ENCODE assay signal across 3 cellular contexts in the genomic region with DNA sequence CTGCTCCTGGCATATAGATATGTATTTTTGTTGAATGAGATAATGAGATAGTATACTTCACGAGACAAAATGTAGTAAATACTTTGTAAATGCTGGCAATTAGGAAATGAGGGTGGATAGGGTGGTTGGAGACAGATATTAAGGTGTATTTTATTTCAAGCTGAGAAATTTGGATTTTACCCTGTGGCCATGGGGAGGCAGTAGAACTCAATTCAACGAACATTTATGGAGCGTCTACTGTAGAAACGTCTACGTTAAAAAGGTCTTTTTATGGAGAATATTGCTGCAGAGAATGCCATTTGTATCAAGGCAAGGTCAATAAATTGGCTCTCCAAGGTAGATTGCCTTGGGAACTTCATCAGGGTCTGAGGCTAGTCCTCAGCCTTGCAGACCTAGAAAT.
TF ChIP-seq lines count a peak whose summit lies in the region.

No MANE protein-coding gene starts in this region.

TF ChIP-seq in IMR-90, 13 proteins besides CTCF, POLR2A, EP300 and RAD21:
- TF ChIP-seq, protein P1, sequence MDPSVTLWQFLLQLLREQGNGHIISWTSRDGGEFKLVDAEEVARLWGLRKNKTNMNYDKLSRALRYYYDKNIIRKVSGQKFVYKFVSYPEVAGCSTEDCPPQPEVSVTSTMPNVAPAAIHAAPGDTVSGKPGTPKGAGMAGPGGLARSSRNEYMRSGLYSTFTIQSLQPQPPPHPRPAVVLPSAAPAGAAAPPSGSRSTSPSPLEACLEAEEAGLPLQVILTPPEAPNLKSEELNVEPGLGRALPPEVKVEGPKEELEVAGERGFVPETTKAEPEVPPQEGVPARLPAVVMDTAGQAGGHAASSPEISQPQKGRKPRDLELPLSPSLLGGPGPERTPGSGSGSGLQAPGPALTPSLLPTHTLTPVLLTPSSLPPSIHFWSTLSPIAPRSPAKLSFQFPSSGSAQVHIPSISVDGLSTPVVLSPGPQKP (IDR thresholded peaks at IDR 0.05; ENCODE audit: borderline replicate concordance, low read depth, low read length), result no peak
- TF ChIP-seq SMC3 (IDR thresholded peaks at IDR 0.05; ENCODE audit: low read depth, low read length), result peak; percentile 11; the same call in 1 of the 2 replicates

TF ChIP-seq in GM12878, 131 proteins besides CTCF, POLR2A, EP300 and RAD21:
- TF ChIP-seq RUNX3 (IDR thresholded peaks at IDR 0.05; ENCODE audit: low read length) (no peak), IRF4 (IDR thresholded peaks at IDR 0.05; ENCODE audit: low read depth, low read length) (no peak), CBX5 (IDR thresholded peaks at IDR 0.05; ENCODE audit: low read depth) (no peak), PML (IDR thresholded peaks at IDR 0.05; ENCODE audit: low read length) (no peak), CREB1 (IDR thresholded peaks at IDR 0.05; ENCODE audit: low read depth) (no peak), NBN (IDR thresholded peaks at IDR 0.05) (no peak), KAT2A (conservative IDR thresholded peaks at IDR 0.05; ENCODE audit: control insufficient read depth, low read depth, low read length) (no peak), TCF3 (IDR thresholded peaks at IDR 0.05; ENCODE audit: borderline replicate concordance, insufficient read depth, low read depth, low read length) (no peak), TBL1XR1 (IDR thresholded peaks at IDR 0.05; ENCODE audit: low read depth, low read length) (no peak), SREBF1 (IDR thresholded peaks at IDR 0.05; ENCODE audit: low read length) (no peak)
- TF ChIP-seq, protein P2, sequence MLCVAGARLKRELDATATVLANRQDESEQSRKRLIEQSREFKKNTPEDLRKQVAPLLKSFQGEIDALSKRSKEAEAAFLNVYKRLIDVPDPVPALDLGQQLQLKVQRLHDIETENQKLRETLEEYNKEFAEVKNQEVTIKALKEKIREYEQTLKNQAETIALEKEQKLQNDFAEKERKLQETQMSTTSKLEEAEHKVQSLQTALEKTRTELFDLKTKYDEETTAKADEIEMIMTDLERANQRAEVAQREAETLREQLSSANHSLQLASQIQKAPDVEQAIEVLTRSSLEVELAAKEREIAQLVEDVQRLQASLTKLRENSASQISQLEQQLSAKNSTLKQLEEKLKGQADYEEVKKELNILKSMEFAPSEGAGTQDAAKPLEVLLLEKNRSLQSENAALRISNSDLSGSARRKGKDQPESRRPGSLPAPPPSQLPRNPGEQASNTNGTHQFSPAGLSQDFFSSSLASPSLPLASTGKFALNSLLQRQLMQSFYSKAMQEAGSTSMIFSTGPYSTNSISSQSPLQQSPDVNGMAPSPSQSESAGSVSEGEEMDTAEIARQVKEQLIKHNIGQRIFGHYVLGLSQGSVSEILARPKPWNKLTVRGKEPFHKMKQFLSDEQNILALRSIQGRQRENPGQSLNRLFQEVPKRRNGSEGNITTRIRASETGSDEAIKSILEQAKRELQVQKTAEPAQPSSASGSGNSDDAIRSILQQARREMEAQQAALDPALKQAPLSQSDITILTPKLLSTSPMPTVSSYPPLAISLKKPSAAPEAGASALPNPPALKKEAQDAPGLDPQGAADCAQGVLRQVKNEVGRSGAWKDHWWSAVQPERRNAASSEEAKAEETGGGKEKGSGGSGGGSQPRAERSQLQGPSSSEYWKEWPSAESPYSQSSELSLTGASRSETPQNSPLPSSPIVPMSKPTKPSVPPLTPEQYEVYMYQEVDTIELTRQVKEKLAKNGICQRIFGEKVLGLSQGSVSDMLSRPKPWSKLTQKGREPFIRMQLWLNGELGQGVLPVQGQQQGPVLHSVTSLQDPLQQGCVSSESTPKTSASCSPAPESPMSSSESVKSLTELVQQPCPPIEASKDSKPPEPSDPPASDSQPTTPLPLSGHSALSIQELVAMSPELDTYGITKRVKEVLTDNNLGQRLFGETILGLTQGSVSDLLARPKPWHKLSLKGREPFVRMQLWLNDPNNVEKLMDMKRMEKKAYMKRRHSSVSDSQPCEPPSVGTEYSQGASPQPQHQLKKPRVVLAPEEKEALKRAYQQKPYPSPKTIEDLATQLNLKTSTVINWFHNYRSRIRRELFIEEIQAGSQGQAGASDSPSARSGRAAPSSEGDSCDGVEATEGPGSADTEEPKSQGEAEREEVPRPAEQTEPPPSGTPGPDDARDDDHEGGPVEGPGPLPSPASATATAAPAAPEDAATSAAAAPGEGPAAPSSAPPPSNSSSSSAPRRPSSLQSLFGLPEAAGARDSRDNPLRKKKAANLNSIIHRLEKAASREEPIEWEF (IDR thresholded peaks at IDR 0.05; ENCODE audit: insufficient replicate concordance, low read depth, low read length), result no peak
- TF ChIP-seq, protein P1 (IDR thresholded peaks at IDR 0.05; ENCODE audit: low read depth, low read length), result no peak

TF ChIP-seq in HepG2, 621 proteins besides CTCF, POLR2A, EP300 and RAD21:
- TF ChIP-seq NONO (IDR thresholded peaks at IDR 0.05) (no peak), NONO (CRISPR knock-in tag; conservative IDR thresholded peaks at IDR 0.05) (no peak), STAG1 (CRISPR knock-in tag; IDR thresholded peaks at IDR 0.05) (peak; percentile 56), ZNF816 (CRISPR knock-in tag; IDR thresholded peaks at IDR 0.05; ENCODE audit: borderline replicate concordance) (no peak), U2AF1 (optimal IDR thresholded peaks at IDR 0.05; ENCODE audit: low read depth, low read length) (no peak), NFE2 (CRISPR knock-in tag; IDR thresholded peaks at IDR 0.05) (no peak), ZIK1 (CRISPR knock-in tag; IDR thresholded peaks at IDR 0.05; ENCODE audit: borderline replicate concordance, low read depth) (no peak), ZNF564 (CRISPR knock-in tag; IDR thresholded peaks at IDR 0.05) (no peak), SMC3 (IDR thresholded peaks at IDR 0.05; ENCODE audit: low read length) (peak; percentile 21; the same call in 1 of the 2 replicates)
- TF ChIP-seq, protein P3, sequence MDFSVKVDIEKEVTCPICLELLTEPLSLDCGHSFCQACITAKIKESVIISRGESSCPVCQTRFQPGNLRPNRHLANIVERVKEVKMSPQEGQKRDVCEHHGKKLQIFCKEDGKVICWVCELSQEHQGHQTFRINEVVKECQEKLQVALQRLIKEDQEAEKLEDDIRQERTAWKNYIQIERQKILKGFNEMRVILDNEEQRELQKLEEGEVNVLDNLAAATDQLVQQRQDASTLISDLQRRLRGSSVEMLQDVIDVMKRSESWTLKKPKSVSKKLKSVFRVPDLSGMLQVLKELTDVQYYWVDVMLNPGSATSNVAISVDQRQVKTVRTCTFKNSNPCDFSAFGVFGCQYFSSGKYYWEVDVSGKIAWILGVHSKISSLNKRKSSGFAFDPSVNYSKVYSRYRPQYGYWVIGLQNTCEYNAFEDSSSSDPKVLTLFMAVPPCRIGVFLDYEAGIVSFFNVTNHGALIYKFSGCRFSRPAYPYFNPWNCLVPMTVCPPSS (IDR thresholded peaks at IDR 0.05), result no peak
- TF ChIP-seq, protein P4, sequence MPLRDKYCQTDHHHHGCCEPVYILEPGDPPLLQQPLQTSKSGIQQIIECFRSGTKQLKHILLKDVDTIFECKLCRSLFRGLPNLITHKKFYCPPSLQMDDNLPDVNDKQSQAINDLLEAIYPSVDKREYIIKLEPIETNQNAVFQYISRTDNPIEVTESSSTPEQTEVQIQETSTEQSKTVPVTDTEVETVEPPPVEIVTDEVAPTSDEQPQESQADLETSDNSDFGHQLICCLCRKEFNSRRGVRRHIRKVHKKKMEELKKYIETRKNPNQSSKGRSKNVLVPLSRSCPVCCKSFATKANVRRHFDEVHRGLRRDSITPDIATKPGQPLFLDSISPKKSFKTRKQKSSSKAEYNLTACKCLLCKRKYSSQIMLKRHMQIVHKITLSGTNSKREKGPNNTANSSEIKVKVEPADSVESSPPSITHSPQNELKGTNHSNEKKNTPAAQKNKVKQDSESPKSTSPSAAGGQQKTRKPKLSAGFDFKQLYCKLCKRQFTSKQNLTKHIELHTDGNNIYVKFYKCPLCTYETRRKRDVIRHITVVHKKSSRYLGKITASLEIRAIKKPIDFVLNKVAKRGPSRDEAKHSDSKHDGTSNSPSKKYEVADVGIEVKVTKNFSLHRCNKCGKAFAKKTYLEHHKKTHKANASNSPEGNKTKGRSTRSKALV (CRISPR knock-in tag; IDR thresholded peaks at IDR 0.05), result no peak
